Comparison of ENCODE assay signal across 18 cellular contexts in genomic region chr2:176419591-176420071, GRCh38.
DNase-seq lines count a peak whose midpoint lies in the region; ATAC-seq, FAIRE-seq and TF ChIP-seq lines count a peak whose summit lies in the region.
"Had no signal": no experiment of that assay in that cellular context is flagged by ENCODE, and none has a peak within 500 bp of the region (broad histone marks: within the 10 kb centered on the region; RNA-seq: fewer than 3 reads in every experiment).

No MANE protein-coding gene starts in this region.

- peak; percentile 72 for FAIRE-seq in astrocyte (lab: Jason Lieb, UNC)
- FAIRE-seq: D721Med, GM12878 had no signal

- no peaks in the 10 kb centered on the region for H3K36me3 ChIP-seq in astrocyte (ENCODE audit: insufficient read depth, low read length)
- H3K36me3 ChIP-seq in transverse colon, result no peaks in the 10 kb centered on the region
- no peaks in the 10 kb centered on the region for H3K36me3 ChIP-seq in CD8-positive, alpha-beta T cell (ENCODE audit: insufficient read depth, low read length)

- H3K9me3 ChIP-seq in astrocyte (ENCODE audit: insufficient read depth, low read depth, low read length), result no peaks in the 10 kb centered on the region
- H3K9me3 ChIP-seq in transverse colon, result no peaks in the 10 kb centered on the region
- H3K9me3 ChIP-seq in CD8-positive, alpha-beta T cell (ENCODE audit: low read length), result no peaks in the 10 kb centered on the region

- no peak for ATAC-seq in CD8-positive, alpha-beta T cell
- ATAC-seq: activated naive CD8-positive, alpha-beta T cell treated with anti-CD3 and anti-CD28 coated beads, Interleukin-2, amount 50 U/mL, for 24 hours; GM12878 had no signal

- H3K27ac ChIP-seq in astrocyte (ENCODE audit: low read depth, low read length), result peak overlapping the region; percentile 97
- peak overlapping the region; percentile 23 to 53 (median 44) for H3K27ac ChIP-seq in transverse colon
- H3K27ac ChIP-seq in CD8-positive, alpha-beta T cell (ENCODE audit: low read depth, low read length), result no peak overlapping the region
- H3K27ac ChIP-seq: VCaP had no signal

- H3K4me1 Mint-ChIP-seq in astrocyte (ENCODE audit: low read depth, unreplicated experiment), result peaks cover 33% of the 10 kb centered on the region
- no peaks in the 10 kb centered on the region for H3K4me1 Mint-ChIP-seq in CD8-positive, alpha-beta T cell (ENCODE audit: low read depth)
- H3K4me1 Mint-ChIP-seq: activated naive CD8-positive, alpha-beta T cell treated with anti-CD3 and anti-CD28 coated beads, Interleukin-2, amount 50 U/mL, for 24 hours had no signal

- peak overlapping the region; percentile 74 for H3K9ac ChIP-seq in astrocyte (ENCODE audit: low read length)

- H3K27me3 ChIP-seq in astrocyte (ENCODE audit: insufficient read depth, low read length), result no peaks in the 10 kb centered on the region
- no peaks in the 10 kb centered on the region for H3K27me3 ChIP-seq in transverse colon
- no peaks in the 10 kb centered on the region for H3K27me3 ChIP-seq in CD8-positive, alpha-beta T cell (ENCODE audit: insufficient read depth, low read length)

- no peak overlapping the region for H3K4me3 Mint-ChIP-seq in astrocyte (ENCODE audit: unreplicated experiment)
- no peak overlapping the region for H3K4me3 Mint-ChIP-seq in CD8-positive, alpha-beta T cell
- H3K4me3 Mint-ChIP-seq: activated naive CD8-positive, alpha-beta T cell treated with anti-CD3 and anti-CD28 coated beads, Interleukin-2, amount 50 U/mL, for 24 hours had no signal

- peak; percentile 36 for DNase-seq in HFF-Myc (ENCODE audit: extremely low read depth, low read depth)
- DNase-seq in astrocyte (ENCODE audit: low read depth), result peak; percentile 89
- DNase-seq in hepatic stellate cell (ENCODE audit: low spot score), result peak; percentile 26
- no peak for DNase-seq in transverse colon
- DNase-seq in SK-N-DZ (ENCODE audit: low spot score), result no peak
- no peak for DNase-seq in CD8-positive, alpha-beta T cell
- DNase-seq in NCI-H1048 (lab: John Stamatoyannopoulos, UW), result no peak
- DNase-seq: activated naive CD8-positive, alpha-beta T cell treated with anti-CD3 and anti-CD28 coated beads, Interleukin-2, amount 50 U/mL, for 24 hours; effector CD8-positive, alpha-beta T cell; hypothalamus; Kasumi-1; mesendoderm; NCI-H1930; NCI-H82; SIG-M5 had no signal

- H3K4me3 ChIP-seq in HFF-Myc (replicated peaks; ENCODE audit: low read depth, low read length), result no peak overlapping the region
- H3K4me3 ChIP-seq in astrocyte (ENCODE audit: insufficient read depth, low read depth, low read length), result no peak overlapping the region
- no peak overlapping the region for H3K4me3 ChIP-seq in transverse colon
- H3K4me3 ChIP-seq in CD8-positive, alpha-beta T cell (ENCODE audit: low read depth, low read length), result no peak overlapping the region
- H3K4me3 ChIP-seq: GM12878 had no signal

- H3K27me3 Mint-ChIP-seq in astrocyte (ENCODE audit: low read depth, unreplicated experiment), result peaks cover 3% of the 10 kb centered on the region
- peaks cover 29% of the 10 kb centered on the region for H3K27me3 Mint-ChIP-seq in CD8-positive, alpha-beta T cell (ENCODE audit: low read depth)

- no peaks in the 10 kb centered on the region for H3K79me2 ChIP-seq in astrocyte (ENCODE audit: insufficient read depth, low read length)

- no peaks in the 10 kb centered on the region for H3K36me3 Mint-ChIP-seq in astrocyte (ENCODE audit: low read depth, unreplicated experiment)
- no peaks in the 10 kb centered on the region for H3K36me3 Mint-ChIP-seq in CD8-positive, alpha-beta T cell

- in situ Hi-C loops in transverse colon (cut with MboI; ENCODE audit: low pct_ligation_motif_present in 1 of 4, low pct_unique_long_range_greater_than_20kb in 1 of 4, low sequenced_read_pairs in 3 of 4), result no loop called here

- H3K9me3 Mint-ChIP-seq in astrocyte (ENCODE audit: unreplicated experiment), result no peaks in the 10 kb centered on the region
- H3K9me3 Mint-ChIP-seq in CD8-positive, alpha-beta T cell, result no peaks in the 10 kb centered on the region
- H3K9me3 Mint-ChIP-seq: activated naive CD8-positive, alpha-beta T cell treated with anti-CD3 and anti-CD28 coated beads, Interleukin-2, amount 50 U/mL, for 24 hours had no signal

- TF ChIP-seq EP300 in transverse colon (IDR thresholded peaks at IDR 0.05; ENCODE audit: low read depth), result no peak

- peaks cover 26% of the 10 kb centered on the region for H3K4me1 ChIP-seq in astrocyte (ENCODE audit: insufficient read depth, low read length)
- no peaks in the 10 kb centered on the region for H3K4me1 ChIP-seq in transverse colon
- H3K4me1 ChIP-seq in CD8-positive, alpha-beta T cell (ENCODE audit: insufficient read depth, low read length), result no peaks in the 10 kb centered on the region

- peak overlapping the region; percentile 69 for H3K4me2 ChIP-seq in astrocyte (ENCODE audit: low read length)

- WGBS in transverse colon (ENCODE audit: low coverage in 1 of 2), 2 donors, result 20 to 69% methylated on average over 1 to 4 of the region's 4 CpGs

- H4K20me1 ChIP-seq in astrocyte (ENCODE audit: insufficient read depth, low read length), result no peaks in the 10 kb centered on the region

- TF ChIP-seq CTCF in HFF-Myc (IDR thresholded peaks at IDR 0.05; ENCODE audit: low read depth, low read length, missing control alignments) (no peak), astrocyte (IDR thresholded peaks at IDR 0.05; ENCODE audit: insufficient read depth, low read depth, low read length) (no peak), transverse colon (IDR thresholded peaks at IDR 0.05) (no peak)
- no peak for TF ChIP-seq CTCF in CD8-positive, alpha-beta T cell (IDR thresholded peaks at IDR 0.05)

- peak overlapping the region; percentile 95 for H3K27ac Mint-ChIP-seq in astrocyte (ENCODE audit: unreplicated experiment)
- no peak overlapping the region for H3K27ac Mint-ChIP-seq in CD8-positive, alpha-beta T cell
- H3K27ac Mint-ChIP-seq: activated naive CD8-positive, alpha-beta T cell treated with anti-CD3 and anti-CD28 coated beads, Interleukin-2, amount 50 U/mL, for 24 hours had no signal

- TF ChIP-seq POLR2A in transverse colon (IDR thresholded peaks at IDR 0.05), result no peak

- CTCF ChIA-PET in CD8-positive, alpha-beta T cell (lab: Charles Lee), result no interaction called here

- peak overlapping the region; percentile 58 for H2AFZ ChIP-seq in astrocyte (ENCODE audit: low read depth, low read length)

- intact Hi-C loops in transverse colon (cut with DNase I; ENCODE audit: low total_unique reads), result no loop called here
- intact Hi-C loops in CD8-positive, alpha-beta T cell (cut with DNase I, micrococcal nuclease), result no loop called here

- POLR2A ChIA-PET in CD8-positive, alpha-beta T cell (lab: Charles Lee), result interaction anchor here (0.8 kb wide), 1 partner anchor 65 kb away, joined by 3 read pairs; no protein-coding TSS in a partner anchor

Comparison
In these comparisons a context has a peak if more than half of its experiments do, and no peak if none do; other contexts are left out.
1. DNase-seq: peak in HFF-Myc (single experiment), astrocyte (single experiment) and hepatic stellate cell (single experiment); none in transverse colon (single experiment), SK-N-DZ (single experiment), CD8-positive, alpha-beta T cell (0 of 7) and NCI-H1048 (single experiment).